Comparison of ENCODE assay signal across 21 cellular contexts in the genomic region with DNA sequence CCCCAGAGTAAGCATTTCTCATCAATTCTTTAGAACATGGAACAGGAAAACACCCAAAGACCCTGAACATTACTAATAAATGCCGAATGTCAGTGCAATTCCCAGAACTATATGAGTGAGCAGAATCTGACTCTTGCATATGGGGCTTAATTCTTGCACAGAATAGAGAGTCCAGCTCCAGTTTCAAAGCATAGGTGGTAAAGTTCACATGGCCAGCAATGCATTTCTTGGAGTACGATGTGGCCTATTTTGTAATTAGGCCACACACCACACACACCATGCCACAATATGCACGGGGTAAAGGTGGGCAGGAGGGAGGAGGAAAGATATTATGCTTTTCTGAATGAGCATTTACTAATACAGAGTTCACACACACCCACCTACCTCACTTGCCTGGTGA. TPM values are rescaled to one million over a fixed set of nuclear protein-coding genes. Genes with fewer than 3 reads are reported as not detected.
"Had no signal": no experiment of that assay in that cellular context is flagged by ENCODE, and none has a peak within 500 bp of the region (broad histone marks: within the 10 kb centered on the region; RNA-seq: fewer than 3 reads in every experiment).

No MANE protein-coding gene starts in this region.

- ATAC-seq: activated T-helper 17 cell treated with anti-CD3 and anti-CD28 coated beads, Interleukin-2, amount 50 U/mL, for 72 hours; effector memory CD8-positive, alpha-beta T cell; esophagus mucosa; naive thymus-derived CD4-positive, alpha-beta T cell; stimulated activated memory B cell treated with anti-CD40 and anti-IgM and Interleukin-4, amounts not matched to agents 10 μg/mL and 1 μg/mL and 100 μg/mL, for 72 hours; WTC11 had no signal

- DNase-seq: activated naive CD4-positive, alpha-beta T cell treated with Interleukin-2 at 50 U/mL for 16 hours; activated naive CD8-positive, alpha-beta T cell treated with anti-CD3 and anti-CD28 coated beads, Interleukin-2, amount 10 ng/mL, durations not matched to agents 7 days and 5 days; activated T-cell treated with anti-CD3 and anti-CD28 coated beads, Interleukin-2, amount 50 U/mL, for 1 hour; amniotic stem cell; colonic mucosa; dorsolateral prefrontal cortex; effector memory CD8-positive, alpha-beta T cell; foreskin melanocyte; hippocampal formation; kidney glomerular epithelial cell; left lung; naive thymus-derived CD4-positive, alpha-beta T cell; occipital lobe; sigmoid colon; stimulated activated CD4-positive, alpha-beta T cell treated with anti-CD3 and anti-CD28 coated beads, Interleukin-15, amount 100 ng/mL, for 24 hours; stomach; transverse colon had no signal

RNA-seq across cellular contexts. Expression of a gene that starts 56.5 kb away (rescaled TPM):
- polyA plus RNA-seq: naive thymus-derived CD4-positive, alpha-beta T cell had no signal
